20 cellular contexts compared by ENCODE assay signal in the genomic region with DNA sequence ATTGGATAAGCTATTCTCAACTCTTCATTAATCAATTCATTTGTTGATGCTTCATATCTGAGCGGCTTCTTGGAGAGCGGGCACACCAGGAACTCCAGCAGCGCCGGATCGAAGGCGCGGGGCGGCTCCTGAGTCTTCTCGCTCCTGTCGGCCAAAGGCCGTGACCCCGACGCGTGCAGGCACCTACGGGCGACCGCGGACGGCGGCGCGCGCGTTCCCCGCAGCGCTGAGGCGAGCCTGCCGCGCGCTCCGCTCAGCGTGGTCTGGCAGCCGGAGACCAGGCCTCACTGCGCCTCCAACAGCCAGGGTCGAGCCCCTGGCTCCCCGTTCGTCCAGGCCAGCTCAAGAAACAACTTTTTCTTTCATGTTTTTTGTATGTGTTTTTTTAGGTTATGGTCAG.
DNase-seq lines count a peak whose midpoint lies in the region; TF ChIP-seq lines count a peak whose summit lies in the region.
"Had no signal": no experiment of that assay in that cellular context is flagged by ENCODE, and none has a peak within 500 bp of the region (broad histone marks: within the 10 kb centered on the region; RNA-seq: fewer than 3 reads in every experiment).

No MANE protein-coding gene starts in this region.

- H2AFZ ChIP-seq in hepatocyte: no peak overlapping the region
- H2AFZ ChIP-seq: GM23248 had no signal

- H3K4me1 ChIP-seq in hepatocyte (ENCODE audit: insufficient read depth): no peaks in the 10 kb centered on the region

- DNase-seq in hepatocyte (ENCODE audit: low spot score): no peak
- DNase-seq in retina: peak; percentile 12
- DNase-seq in LoVo (ENCODE audit: low spot score): no peak
- no peak for DNase-seq in NCI-H446 (lab: John Stamatoyannopoulos, UW)
- no peak for DNase-seq in NCI-H748 (lab: John Stamatoyannopoulos, UW; ENCODE audit: unreplicated experiment)
- DNase-seq: AML-193; C1 segment of cervical spinal cord; CD8-positive, alpha-beta memory T cell; GM23248; Kasumi-1; MG63; NCI-H1417 treated with DMSO at 0.1 percent for 48 hours; NCI-H187 treated with DMSO at 0.1 percent for 48 hours; NCI-H2107; NCI-H69; SIG-M5; SK-N-SH had no signal

- H4K20me1 ChIP-seq in hepatocyte (ENCODE audit: insufficient read depth, poor library complexity, severe bottlenecking): no peaks in the 10 kb centered on the region

- H3K9me3 ChIP-seq in hepatocyte (ENCODE audit: low read depth): no peaks in the 10 kb centered on the region
- H3K9me3 ChIP-seq: HAP-1, MG63, SK-N-SH had no signal

- H3K27me3 ChIP-seq in hepatocyte: no peaks in the 10 kb centered on the region
- H3K27me3 ChIP-seq: MG63 had no signal

- no peaks in the 10 kb centered on the region for H3K9me2 ChIP-seq in hepatocyte (replicated peaks; ENCODE audit: insufficient read depth)
- H3K9me2 ChIP-seq: SK-N-SH had no signal

- no peak overlapping the region for H3K4me2 ChIP-seq in hepatocyte
- H3K4me2 ChIP-seq: SK-N-SH had no signal

- no peak overlapping the region for H3K4me3 ChIP-seq in hepatocyte
- H3K4me3 ChIP-seq: GM23248, HAP-1, MG63 had no signal

- no peaks in the 10 kb centered on the region for H3K79me2 ChIP-seq in hepatocyte

- 98% methylated on average over 32 of the region's 37 CpGs for WGBS in hepatocyte (ENCODE audit: low lambda C conversion rate, missing lambda C conversion rate)

- H3K36me3 ChIP-seq in hepatocyte (replicated peaks; ENCODE audit: insufficient read depth, low read depth): no peaks in the 10 kb centered on the region
- H3K36me3 ChIP-seq: MG63 had no signal

- TF ChIP-seq CTCF in 22Rv1 (IDR thresholded peaks at IDR 0.05): no peak
- no peak for TF ChIP-seq CTCF in VCaP (conservative IDR thresholded peaks at IDR 0.05)
- no peak for TF ChIP-seq CTCF in hepatocyte (IDR thresholded peaks at IDR 0.05; ENCODE audit: poor library complexity)

- H3K27ac ChIP-seq in 22Rv1 (peak overlapping the region; percentile 95), VCaP (peak overlapping the region; percentile 74), hepatocyte (peak overlapping the region; percentile 29)
- H3K27ac ChIP-seq: GM23248 had no signal

Comparison
In these comparisons a context has a peak if more than half of its experiments do, and no peak if none do; other contexts are left out.
1. H3K27ac ChIP-seq: peak in every context shown above with its lines; median percentile 95 in 22Rv1; 74 in VCaP; 29 in hepatocyte.